8 cellular contexts compared by ENCODE assay signal in the genomic region with DNA sequence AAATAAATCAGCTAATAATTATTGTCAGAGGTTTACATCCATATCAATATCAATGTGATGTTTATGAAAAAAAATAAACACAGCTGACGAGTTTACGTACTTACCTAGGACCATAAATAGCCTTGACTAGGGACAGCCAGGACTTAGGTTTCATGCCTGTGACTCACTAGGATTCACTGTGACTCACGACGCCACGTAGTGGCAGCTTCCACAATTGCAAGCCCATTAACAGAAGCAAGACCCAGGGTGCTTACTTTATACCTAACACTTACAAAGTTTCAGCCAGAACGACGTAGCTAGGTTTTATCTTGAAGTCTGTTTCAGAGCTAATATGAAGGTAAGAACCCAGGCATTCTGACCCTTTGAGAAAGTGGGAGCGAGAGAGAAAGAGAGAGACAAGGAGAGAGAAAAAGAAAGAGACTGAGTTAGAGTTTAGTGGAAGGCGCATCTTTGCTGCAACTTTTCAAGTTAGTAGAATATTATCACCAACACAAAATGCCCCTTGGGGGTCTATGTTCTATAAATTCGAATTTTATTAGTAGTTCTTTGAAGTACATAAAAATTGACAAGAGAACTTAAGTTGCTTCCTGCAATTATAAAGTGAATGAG.
A peak's percentile ranks its signal among the peaks of the same experiment; 100 is the strongest.
DNase-seq lines count a peak whose midpoint lies in the region; ATAC-seq and TF ChIP-seq lines count a peak whose summit lies in the region.

No MANE protein-coding gene starts in this region.

- TF ChIP-seq CTCF in activated B cell treated with CpG ODN at 0.5 μM for 24 hours (IDR thresholded peaks at IDR 0.05), result no peak
- TF ChIP-seq CTCF in kidney epithelial cell (IDR thresholded peaks at IDR 0.05; ENCODE audit: insufficient read depth, low read length, poor library complexity, severe bottlenecking), result peak; percentile 88

- ATAC-seq in GM18858 (IDR thresholded peaks at IDR 0.05; ENCODE audit: unreplicated experiment), result peak; percentile 89
- peak; percentile 76 for ATAC-seq in HG03060 (IDR thresholded peaks at IDR 0.05; ENCODE audit: low read depth, unreplicated experiment)
- peak; percentile 85 for ATAC-seq in activated B cell treated with CpG ODN at 0.5 μM for 24 hours (ENCODE audit: low read depth)

- POLR2A ChIA-PET in activated B cell treated with CpG ODN at 0.5 μM for 24 hours (lab: Charles Lee), result no interaction called here

- H3K36me3 ChIP-seq in kidney epithelial cell (ENCODE audit: control insufficient read depth, insufficient read depth, low read length), result no peaks in the 10 kb centered on the region

- no peak overlapping the region for H3K27ac ChIP-seq in caudate nucleus (ENCODE audit: low read depth, low read length)

- CTCF ChIA-PET in activated B cell treated with CpG ODN at 0.5 μM for 24 hours (lab: Charles Lee), result interaction anchor here (0.7 to 3.2 kb wide), 16 partner anchors 9 to 645 kb away, joined by 3 to 27 read pairs (median 4); no protein-coding TSS in a partner anchor

- no peaks in the 10 kb centered on the region for H3K9me3 Mint-ChIP-seq in activated B cell treated with CpG ODN at 0.5 μM for 24 hours

- H3K27me3 ChIP-seq in kidney epithelial cell (ENCODE audit: control insufficient read depth, insufficient read depth, low read length), result no peaks in the 10 kb centered on the region

- peaks cover 6% of the 10 kb centered on the region for H3K4me1 Mint-ChIP-seq in activated B cell treated with CpG ODN at 0.5 μM for 24 hours

- peaks cover 4% of the 10 kb centered on the region for H3K27me3 Mint-ChIP-seq in activated B cell treated with CpG ODN at 0.5 μM for 24 hours

- H3K4me3 Mint-ChIP-seq in activated B cell treated with CpG ODN at 0.5 μM for 24 hours, result no peak overlapping the region

- intact Hi-C loops in activated B cell treated with CpG ODN at 0.5 μM for 24 hours (cut with micrococcal nuclease), result loop anchor here (1.0 to 5.0 kb wide), 4 partner anchors 290 to 1065 kb away; partner anchors contain the start of gene RFK

- H3K36me3 Mint-ChIP-seq in activated B cell treated with CpG ODN at 0.5 μM for 24 hours (ENCODE audit: low read depth), result no peaks in the 10 kb centered on the region

- peak; percentile 85 for DNase-seq in AG08396 (ENCODE audit: low spot score)
- DNase-seq in NCI-H2107 (lab: John Stamatoyannopoulos, UW), result peak; percentile 47
- DNase-seq in activated B cell treated with CpG ODN at 0.5 μM for 24 hours, result peak; percentile 59
- DNase-seq in caudate nucleus (lab: John Stamatoyannopoulos, UW), result peak in 57 of 61 donors; percentile 7 to 93 (median 46)
- peak; percentile 81 for DNase-seq in kidney epithelial cell (ENCODE audit: low read depth)
- peak; percentile 84 for DNase-seq in stimulated activated CD4-positive, alpha-beta T cell treated with anti-CD3 and anti-CD28 coated beads, Interleukin-4, amount 100 ng/mL, for 1 hour

- no peak overlapping the region for H3K27ac Mint-ChIP-seq in activated B cell treated with CpG ODN at 0.5 μM for 24 hours

- no peak overlapping the region for H3K4me3 ChIP-seq in kidney epithelial cell (ENCODE audit: low read depth, low read length)
